ENCODE assay signal across 8 cellular contexts in genomic region chr6:152983637-152984386, GRCh38. TPM values are rescaled to one million over a fixed set of nuclear protein-coding genes. Genes with fewer than 3 reads are reported as not detected.
DNase-seq lines count a peak whose midpoint lies in the region; ATAC-seq and TF ChIP-seq lines count a peak whose summit lies in the region.

No MANE protein-coding gene starts in this region.

- H3K9me3 ChIP-seq in OCI-LY7 (ENCODE audit: low read length) (0 out of 2 replicates have a peak, but pooled peaks cover 4% of the 10 kb centered on the region), mucosa of stomach (ENCODE audit: control insufficient read depth, low read length) (no peaks in the 10 kb centered on the region)

- CTCF ChIA-PET in BJ (lab: Yijun Ruan, JAX), result no interaction called here
- CTCF ChIA-PET in OCI-LY7 (lab: Charles Lee; ENCODE audit: unreplicated experiment), result no interaction called here

- H3K9ac ChIP-seq in mucosa of stomach (ENCODE audit: low read length), result peak overlapping the region; percentile 56

- H3K4me3 ChIP-seq in BJ (ENCODE audit: low read depth, low read length) (peak overlapping the region; percentile 70), OCI-LY7 (ENCODE audit: low read depth, low read length, poor library complexity, severe bottlenecking) (peak overlapping the region; percentile 98), mucosa of stomach (ENCODE audit: low read length) (peak overlapping the region; percentile 57)

- POLR2A ChIA-PET in BJ (lab: Charles Lee), result no interaction called here
- POLR2A ChIA-PET in OCI-LY7 (lab: Charles Lee), result interaction anchor here (0.9 to 3.5 kb wide), 5 partner anchors 11 to 302 kb away, joined by 3 to 40 read pairs (median 5); partner anchors contain the start of gene MTRF1L

- peak overlapping the region; percentile 84 for H3K4me2 ChIP-seq in OCI-LY7 (ENCODE audit: low read length)

- H3K27me3 ChIP-seq in BJ (ENCODE audit: control insufficient read depth, insufficient read depth, low read length), result no peaks in the 10 kb centered on the region
- H3K27me3 ChIP-seq in mucosa of stomach (ENCODE audit: control insufficient read depth, insufficient read depth, low read length), result no peaks in the 10 kb centered on the region

- no peaks in the 10 kb centered on the region for H3K27me3 Mint-ChIP-seq in activated T-cell treated with anti-CD3 and anti-CD28 coated beads, Interleukin-2, amount 50 U/mL, for 24 hours

- peaks cover 64% of the 10 kb centered on the region for H3K36me3 Mint-ChIP-seq in activated T-cell treated with anti-CD3 and anti-CD28 coated beads, Interleukin-2, amount 50 U/mL, for 24 hours (ENCODE audit: low read depth)

- peak overlapping the region; percentile 87 for H3K27ac ChIP-seq in OCI-LY7 (ENCODE audit: low read depth, low read length, poor library complexity, severe bottlenecking)

- BruUV-seq in OCI-LY7 (replicated peaks; lab: Mats Ljungman, UMichigan), result TSS peak; percentile 81

- peak overlapping the region; percentile 32; the same call in 1 of the 2 replicates for H2AFZ ChIP-seq in OCI-LY7 (ENCODE audit: low read length)

- H3K4me1 ChIP-seq in OCI-LY7 (ENCODE audit: insufficient read depth, low read length, poor library complexity, severe bottlenecking) (peaks cover 35% of the 10 kb centered on the region), mucosa of stomach (ENCODE audit: control insufficient read depth, insufficient read depth, low read length) (peaks cover 6% of the 10 kb centered on the region)

- H3K4me3 Mint-ChIP-seq in activated T-cell treated with anti-CD3 and anti-CD28 coated beads, Interleukin-2, amount 50 U/mL, for 24 hours, result peak overlapping the region; percentile 96

- peaks cover 37% of the 10 kb centered on the region for H3K4me1 Mint-ChIP-seq in activated T-cell treated with anti-CD3 and anti-CD28 coated beads, Interleukin-2, amount 50 U/mL, for 24 hours (ENCODE audit: low read depth)

- TF ChIP-seq CTCF in BJ (IDR thresholded peaks at IDR 0.05; ENCODE audit: insufficient read depth, low read depth, low read length) (no peak), OCI-LY7 (conservative IDR thresholded peaks at IDR 0.05; ENCODE audit: low read length) (no peak)

- no peaks in the 10 kb centered on the region for H3K9me2 ChIP-seq in OCI-LY7 (ENCODE audit: insufficient read depth, low read length)

- peak overlapping the region; percentile 100 for H3K27ac Mint-ChIP-seq in activated T-cell treated with anti-CD3 and anti-CD28 coated beads, Interleukin-2, amount 50 U/mL, for 24 hours

- DNase-seq in BJ (ENCODE audit: low read depth) (peak; percentile 29), GM19240 (ENCODE audit: insufficient read length, low spot score) (peak; percentile 32), OCI-LY7 (ENCODE audit: low spot score) (peak; percentile 72), erythroblast (lab: John Stamatoyannopoulos, UW) (peak; percentile 90 to 96)
- DNase-seq in activated T-cell treated with anti-CD3 and anti-CD28 coated beads, Interleukin-2, amount 50 U/mL, for 24 hours, result peak; percentile 82
- DNase-seq in stimulated activated CD8-positive, alpha-beta memory T cell treated with anti-CD3 and anti-CD28 coated beads, Interleukin-4, amount 100 ng/mL, for 48 hours, result peak; percentile 96

- peak; percentile 10 for ATAC-seq in HG03469 (IDR thresholded peaks at IDR 0.05; ENCODE audit: unreplicated experiment)

- H4K20me1 ChIP-seq in OCI-LY7 (ENCODE audit: insufficient read depth, low read length), result peaks cover 25% of the 10 kb centered on the region

- H3K9me3 Mint-ChIP-seq in activated T-cell treated with anti-CD3 and anti-CD28 coated beads, Interleukin-2, amount 50 U/mL, for 24 hours, result no peaks in the 10 kb centered on the region

- intact Hi-C loops in OCI-LY7 (cut with micrococcal nuclease; ENCODE audit: unreplicated experiment), result loop anchor here (2.0 to 5.0 kb wide), 6 partner anchors 19 to 1592 kb away; partner anchors contain the start of genes MTRF1L, RMND1 and ZBTB2

- TF ChIP-seq POLR2A in erythroblast (IDR thresholded peaks at IDR 0.05; ENCODE audit: low read length), result peak; percentile 82

- H3K36me3 ChIP-seq in BJ (ENCODE audit: control insufficient read depth, insufficient read depth, low read length) (no peaks in the 10 kb centered on the region), OCI-LY7 (ENCODE audit: insufficient read depth, low read length) (peaks cover 58% of the 10 kb centered on the region), mucosa of stomach (ENCODE audit: control insufficient read depth, insufficient read depth, low read length) (no peaks in the 10 kb centered on the region)

- peaks cover 77% of the 10 kb centered on the region for H3K79me2 ChIP-seq in OCI-LY7 (ENCODE audit: insufficient read depth, low read depth, low read length)

RNA-seq across cellular contexts. Expression of gene FBXO5, which starts 1.0 kb away (rescaled TPM):
- 4.8 and 9.7 TPM in 2 replicates for polyA plus RNA-seq in BJ (2011; rRNA removed)
- polyA minus RNA-seq in BJ (2011; rRNA and poly(A)+ RNA removed), result 2.2 and 3.9 TPM in 2 replicates
- total RNA-seq in OCI-LY7 (2014; rRNA removed; shearing (Covaris generic)), result 47.8 and 53.2 TPM in 2 replicates
- total RNA-seq in OCI-LY7 (2022), result 68.0 and 73.8 TPM in 2 replicates

RNA-seq across cellular contexts. Expression of gene MTRF1L, which starts 18.7 kb away (rescaled TPM):
- polyA plus RNA-seq in BJ (2011; rRNA removed), result 8.1 and 16.0 TPM in 2 replicates
- 3.9 and 6.0 TPM in 2 replicates for polyA minus RNA-seq in BJ (2011; rRNA and poly(A)+ RNA removed)
- 10.4 and 11.0 TPM in 2 replicates for total RNA-seq in OCI-LY7 (2014; rRNA removed; shearing (Covaris generic))
- total RNA-seq in OCI-LY7 (2022), result 14.0 and 19.2 TPM in 2 replicates

Comparison
In these comparisons a context has a peak if more than half of its experiments do, and no peak if none do; other contexts are left out.
1. Peak in every context shown above with its lines: DNase-seq, ATAC-seq, H3K4me3 ChIP-seq and H3K27ac ChIP-seq.
2. DNase-seq: peak in every context shown above with its lines; median percentile 96 in stimulated activated CD8-positive, alpha-beta memory T cell treated with anti-CD3 and anti-CD28 coated beads, Interleukin-4, amount 100 ng/mL, for 48 hours; 93 in erythroblast; 82 in activated T-cell treated with anti-CD3 and anti-CD28 coated beads, Interleukin-2, amount 50 U/mL, for 24 hours; 72 in OCI-LY7; 32 in GM19240; 29 in BJ.